Comparison of ENCODE assay signal across 1 cellular context in the genomic region with DNA sequence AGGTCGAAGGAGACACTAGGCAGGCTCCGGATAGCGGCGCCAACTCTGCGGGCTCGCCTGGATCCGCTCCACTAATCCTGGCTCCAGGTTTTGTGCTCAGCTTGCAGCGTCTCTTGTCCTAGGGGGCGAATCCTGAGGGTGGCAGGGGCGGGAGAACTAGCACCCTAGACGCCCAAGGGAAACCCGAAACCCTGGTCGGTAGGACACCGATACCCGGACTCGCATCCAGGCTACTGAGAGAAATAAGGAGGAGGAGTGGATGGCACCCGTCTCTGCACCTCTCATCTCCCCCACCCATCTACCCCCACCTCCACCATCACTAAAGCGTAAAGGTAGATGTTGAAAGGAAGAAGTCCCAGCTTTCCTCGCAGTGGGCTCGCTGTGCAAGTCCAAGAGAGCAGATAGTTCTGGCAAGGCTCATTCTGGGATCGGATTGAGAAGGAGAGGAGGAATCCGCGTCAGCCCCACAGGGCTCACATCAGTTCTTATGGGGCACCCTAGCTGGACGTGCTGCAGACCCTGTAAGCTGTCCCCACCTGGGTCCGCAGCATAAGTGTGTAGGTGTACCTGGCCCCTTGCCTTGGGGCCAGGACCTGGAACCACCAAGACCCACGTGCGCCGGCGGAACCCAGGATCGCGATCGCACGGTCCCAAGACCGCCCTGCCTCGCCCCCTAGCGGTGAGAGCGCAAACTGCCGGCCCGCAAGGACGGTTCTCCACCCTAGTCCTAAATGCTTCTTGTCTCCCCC.
A peak's percentile ranks its signal among the peaks of the same experiment; 100 is the strongest.
TF ChIP-seq lines count a peak whose summit lies in the region.

No MANE protein-coding gene starts in this region.

TF ChIP-seq in HepG2, 621 proteins besides CTCF, POLR2A, EP300 and RAD21 (continued from another document and continues in another):
- TF ChIP-seq, protein P1, sequence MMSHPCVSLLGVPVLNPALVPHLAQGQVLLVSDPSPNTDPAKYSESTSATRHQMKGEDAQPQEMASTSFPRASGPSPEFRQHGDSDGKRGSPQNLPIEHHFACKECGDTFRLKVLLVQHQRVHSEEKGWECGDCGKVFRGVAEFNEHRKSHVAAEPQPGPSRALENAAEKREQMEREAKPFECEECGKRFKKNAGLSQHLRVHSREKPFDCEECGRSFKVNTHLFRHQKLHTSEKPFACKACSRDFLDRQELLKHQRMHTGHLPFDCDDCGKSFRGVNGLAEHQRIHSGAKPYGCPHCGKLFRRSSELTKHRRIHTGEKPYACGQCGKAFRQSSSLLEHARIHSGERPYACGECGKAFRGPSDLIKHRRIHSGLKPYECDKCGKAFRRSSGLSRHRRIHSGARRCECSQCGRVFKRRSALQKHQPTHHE (CRISPR knock-in tag; IDR thresholded peaks at IDR 0.05; ENCODE audit: borderline replicate concordance) = 0 out of 2 replicates have a peak, but pooled peaks have one; percentile 40
- TF ChIP-seq ZNF414 (CRISPR knock-in tag; IDR thresholded peaks at IDR 0.05) (peak; percentile 51; the same call in 1 of the 2 replicates), ZNF253 (CRISPR knock-in tag; IDR thresholded peaks at IDR 0.05; ENCODE audit: borderline replicate concordance) (0 out of 2 replicates have a peak, but pooled peaks have one; percentile 38), ETV5 (CRISPR knock-in tag; IDR thresholded peaks at IDR 0.05; ENCODE audit: borderline replicate concordance) (peak; percentile 11; the same call in 1 of the 2 replicates), KDM5B (CRISPR knock-in tag; IDR thresholded peaks at IDR 0.05; ENCODE audit: borderline replicate concordance) (peak; percentile 95; the same call in 1 of the 2 replicates), CBX2 (IDR thresholded peaks at IDR 0.05; ENCODE audit: low read depth, low read length) (no peak), CBX2 (CRISPR knock-in tag; IDR thresholded peaks at IDR 0.05; ENCODE audit: low read depth) (0 out of 2 replicates have a peak, but pooled peaks have one; percentile 93), ZNF788 (CRISPR knock-in tag; IDR thresholded peaks at IDR 0.05; ENCODE audit: borderline replicate concordance) (no peak; the same call in 1 of the 2 replicates), ZNF772 (CRISPR knock-in tag; IDR thresholded peaks at IDR 0.05) (peak; percentile 36), HDAC2 (CRISPR knock-in tag; IDR thresholded peaks at IDR 0.05) (peak; percentile 39), ZNF713 (CRISPR knock-in tag; IDR thresholded peaks at IDR 0.05) (0 out of 2 replicates have a peak, but pooled peaks have one; percentile 88), SMAD3 (CRISPR knock-in tag; IDR thresholded peaks at IDR 0.05) (0 out of 2 replicates have a peak, but pooled peaks have one; percentile 28), ZNF883 (CRISPR knock-in tag; IDR thresholded peaks at IDR 0.05; ENCODE audit: not compliant biosample characterization) (peak; percentile 77), HMGXB3 (CRISPR knock-in tag; IDR thresholded peaks at IDR 0.05; ENCODE audit: borderline replicate concordance) (0 out of 2 replicates have a peak, but pooled peaks have one; percentile 27), PCBP1 (IDR thresholded peaks at IDR 0.05; ENCODE audit: borderline replicate concordance, low read depth, low read length) (0 out of 2 replicates have a peak, but pooled peaks have one; percentile 54), ZNF619 (CRISPR knock-in tag; IDR thresholded peaks at IDR 0.05) (peak; percentile 94; the same call in 1 of the 2 replicates), CENPX (CRISPR knock-in tag; IDR thresholded peaks at IDR 0.05) (no peak), MIXL1 (CRISPR knock-in tag; IDR thresholded peaks at IDR 0.05) (0 out of 2 replicates have a peak, but pooled peaks have one; percentile 33), ZNF335 (CRISPR knock-in tag; IDR thresholded peaks at IDR 0.05) (no peak), STAG1 (CRISPR knock-in tag; IDR thresholded peaks at IDR 0.05) (peak; percentile 90), ZNF777 (CRISPR knock-in tag; IDR thresholded peaks at IDR 0.05) (peak; percentile 78), FOXC1 (CRISPR knock-in tag; IDR thresholded peaks at IDR 0.05; ENCODE audit: borderline replicate concordance) (peak; percentile 48; the same call in 1 of the 2 replicates), ZBTB33 (CRISPR knock-in tag; IDR thresholded peaks at IDR 0.05) (peak; percentile 22; the same call in 1 of the 2 replicates), ZNF280B (CRISPR knock-in tag; IDR thresholded peaks at IDR 0.05; ENCODE audit: borderline replicate concordance) (peak; percentile 43; the same call in 1 of the 2 replicates), ZNF704 (CRISPR knock-in tag; IDR thresholded peaks at IDR 0.05; ENCODE audit: borderline replicate concordance) (no peak), NFAT5 (CRISPR knock-in tag; IDR thresholded peaks at IDR 0.05) (no peak), ZNF143 (CRISPR knock-in tag; IDR thresholded peaks at IDR 0.05) (peak; percentile 48; the same call in 1 of the 2 replicates), KAT8 (CRISPR knock-in tag; IDR thresholded peaks at IDR 0.05) (0 out of 2 replicates have a peak, but pooled peaks have one; percentile 9)
- TF ChIP-seq, protein P2, sequence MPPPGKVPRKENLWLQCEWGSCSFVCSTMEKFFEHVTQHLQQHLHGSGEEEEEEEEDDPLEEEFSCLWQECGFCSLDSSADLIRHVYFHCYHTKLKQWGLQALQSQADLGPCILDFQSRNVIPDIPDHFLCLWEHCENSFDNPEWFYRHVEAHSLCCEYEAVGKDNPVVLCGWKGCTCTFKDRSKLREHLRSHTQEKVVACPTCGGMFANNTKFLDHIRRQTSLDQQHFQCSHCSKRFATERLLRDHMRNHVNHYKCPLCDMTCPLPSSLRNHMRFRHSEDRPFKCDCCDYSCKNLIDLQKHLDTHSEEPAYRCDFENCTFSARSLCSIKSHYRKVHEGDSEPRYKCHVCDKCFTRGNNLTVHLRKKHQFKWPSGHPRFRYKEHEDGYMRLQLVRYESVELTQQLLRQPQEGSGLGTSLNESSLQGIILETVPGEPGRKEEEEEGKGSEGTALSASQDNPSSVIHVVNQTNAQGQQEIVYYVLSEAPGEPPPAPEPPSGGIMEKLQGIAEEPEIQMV (CRISPR knock-in tag; IDR thresholded peaks at IDR 0.05; ENCODE audit: low read depth) = peak; percentile 93
- TF ChIP-seq, protein P3, sequence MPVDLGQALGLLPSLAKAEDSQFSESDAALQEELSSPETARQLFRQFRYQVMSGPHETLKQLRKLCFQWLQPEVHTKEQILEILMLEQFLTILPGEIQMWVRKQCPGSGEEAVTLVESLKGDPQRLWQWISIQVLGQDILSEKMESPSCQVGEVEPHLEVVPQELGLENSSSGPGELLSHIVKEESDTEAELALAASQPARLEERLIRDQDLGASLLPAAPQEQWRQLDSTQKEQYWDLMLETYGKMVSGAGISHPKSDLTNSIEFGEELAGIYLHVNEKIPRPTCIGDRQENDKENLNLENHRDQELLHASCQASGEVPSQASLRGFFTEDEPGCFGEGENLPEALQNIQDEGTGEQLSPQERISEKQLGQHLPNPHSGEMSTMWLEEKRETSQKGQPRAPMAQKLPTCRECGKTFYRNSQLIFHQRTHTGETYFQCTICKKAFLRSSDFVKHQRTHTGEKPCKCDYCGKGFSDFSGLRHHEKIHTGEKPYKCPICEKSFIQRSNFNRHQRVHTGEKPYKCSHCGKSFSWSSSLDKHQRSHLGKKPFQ (CRISPR knock-in tag; IDR thresholded peaks at IDR 0.05; ENCODE audit: insufficient replicate concordance) = no peak
